Comparison of ENCODE assay signal across 5 cellular contexts in the genomic region with DNA sequence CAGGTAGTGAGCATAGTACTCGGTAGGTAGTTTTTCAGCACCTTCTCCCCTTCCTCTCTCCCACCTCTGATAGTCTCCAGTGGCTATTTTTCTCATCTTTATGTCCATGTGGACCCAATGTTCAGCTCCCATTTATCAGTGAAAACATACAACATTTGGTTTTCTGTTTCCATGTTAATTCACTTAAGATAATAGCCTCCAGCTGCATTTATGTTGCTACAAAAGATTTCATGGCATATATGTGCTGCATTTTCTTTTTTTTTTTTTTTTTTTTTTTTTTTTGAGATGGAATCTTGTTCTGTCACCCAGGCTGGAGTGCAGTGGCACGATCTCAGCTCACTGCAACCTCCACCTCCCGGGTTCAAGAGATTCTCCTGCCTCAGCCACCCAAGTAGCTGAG. TPM values are rescaled to one million over a fixed set of nuclear protein-coding genes. Genes with fewer than 3 reads are reported as not detected.
"Had no signal": no experiment of that assay in that cellular context is flagged by ENCODE, and none has a peak within 500 bp of the region (broad histone marks: within the 10 kb centered on the region; RNA-seq: fewer than 3 reads in every experiment).

No MANE protein-coding gene starts in this region.

RNA-seq across cellular contexts. Expression of a gene that starts 3.0 kb away (rescaled TPM):
- polyA plus RNA-seq: hepatocyte; keratinocyte; liver; mammary epithelial cell; naive thymus-derived CD4-positive, alpha-beta T cell had no signal
